ENCODE assay signal across 2 cellular contexts in the genomic region with DNA sequence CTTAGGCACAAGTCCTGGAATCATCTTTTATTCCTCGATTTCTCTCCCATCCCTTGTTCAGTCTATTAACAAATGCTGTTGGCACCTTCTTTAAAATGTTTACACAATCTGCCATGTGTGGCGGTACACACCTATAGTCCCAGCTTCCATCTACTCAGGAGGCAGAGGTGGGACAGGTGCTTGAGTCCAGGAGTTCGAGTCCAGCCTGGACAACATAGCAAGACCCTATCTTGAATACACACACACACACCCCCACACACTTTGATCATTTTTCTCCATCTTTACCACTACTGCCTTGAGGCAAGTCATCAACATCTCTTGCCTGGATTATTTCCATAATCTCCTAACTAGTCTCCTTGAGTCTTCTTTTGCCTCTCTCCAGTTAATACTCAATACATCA.
TF ChIP-seq lines count a peak whose summit lies in the region.

No MANE protein-coding gene starts in this region.

TF ChIP-seq in HepG2, 621 proteins besides CTCF, POLR2A, EP300 and RAD21 (continued from another document):
- no peak for TF ChIP-seq PAF1 (CRISPR knock-in tag; IDR thresholded peaks at IDR 0.05)

TF ChIP-seq in WTC11, 78 proteins besides CTCF, POLR2A, EP300 and RAD21 (continued from another document):
- TF ChIP-seq E2F1 (CRISPR knock-in tag; IDR thresholded peaks at IDR 0.05) = no peak
